ENCODE assay signal across 25 cellular contexts in genomic region chr3:136954246-136954645, GRCh38. TPM values are rescaled to one million over a fixed set of nuclear protein-coding genes. Genes with fewer than 3 reads are reported as not detected.
DNase-seq lines count a peak whose midpoint lies in the region; ATAC-seq, FAIRE-seq and TF ChIP-seq lines count a peak whose summit lies in the region.
"Had no signal": no experiment of that assay in that cellular context is flagged by ENCODE, and none has a peak within 500 bp of the region (broad histone marks: within the 10 kb centered on the region; RNA-seq: fewer than 3 reads in every experiment).

No MANE protein-coding gene starts in this region.

- in situ Hi-C loops in IMR-90 (cut with MboI; ENCODE audit: low sequenced_read_pairs): no loop called here
- in situ Hi-C loops in K562 (cut with MboI): no loop called here

- TF ChIP-seq RAD21 in IMR-90 (IDR thresholded peaks at IDR 0.05; ENCODE audit: low read length): no peak
- TF ChIP-seq RAD21 in K562 (CRISPR knock-in tag; conservative IDR thresholded peaks at IDR 0.05 in 1 of 2, IDR thresholded peaks at IDR 0.05 in 1 of 2): no peak

- H2AK9ac ChIP-seq in IMR-90 (replicated peaks; ENCODE audit: low read depth, low read length, poor library complexity): no peak overlapping the region

- H3K56ac ChIP-seq in IMR-90 (ENCODE audit: extremely low read depth, insufficient read depth, low read length): no peak overlapping the region

- peak overlapping the region; percentile 84 for H2BK5ac ChIP-seq in IMR-90 (ENCODE audit: low read depth, low read length, poor library complexity, severe bottlenecking)

- no peaks in the 10 kb centered on the region for H3K79me2 ChIP-seq in K562 (ENCODE audit: control insufficient read depth, insufficient read depth, low read length)

- H4K8ac ChIP-seq in IMR-90 (ENCODE audit: low read depth in 2 of 2, low read length in 2 of 2): peak overlapping the region; percentile 6 to 22; a peak in 3 of 4 replicates

- peak overlapping the region; percentile 86; the same call in 1 of the 3 replicates for H2BK15ac ChIP-seq in IMR-90 (ENCODE audit: low read depth, low read length)

- dilution Hi-C loops in IMR-90 (cut with HindIII; ENCODE audit: low sequenced_read_pairs, unreplicated experiment): no loop called here

- H2BK20ac ChIP-seq in IMR-90 (ENCODE audit: low read depth, low read length): peak overlapping the region; percentile 65

- no peak for ATAC-seq in IMR-90 (ENCODE audit: low read depth)
- no peak for ATAC-seq in K562
- no peak for ATAC-seq in HG02798 (IDR thresholded peaks at IDR 0.05; ENCODE audit: poor library complexity, unreplicated experiment)
- ATAC-seq: activated T-cell treated with anti-CD3 and anti-CD28 coated beads, Interleukin-2, amount 50 U/mL, for 72 hours; left ventricle myocardium superior; natural killer cell; PC-3 had no signal

- H2AK5ac ChIP-seq in IMR-90 (ENCODE audit: low read depth, low read length): peak overlapping the region; percentile 27; the same call in 1 of the 2 replicates

- H3K4me3 ChIP-seq in IMR-90 (ENCODE audit: insufficient read depth, low read depth, low read length) (no peak overlapping the region), K562 (no peak overlapping the region)
- H3K4me3 ChIP-seq: adrenal gland, skin epidermis, vagina had no signal

- no peak overlapping the region for H4K91ac ChIP-seq in IMR-90 (ENCODE audit: insufficient read depth, low read depth, low read length)

- no peak for TF ChIP-seq POLR2A in IMR-90 (IDR thresholded peaks at IDR 0.05; ENCODE audit: low read depth, low read length)
- no peak for TF ChIP-seq POLR2A in K562 (conservative IDR thresholded peaks at IDR 0.05)

- H3K4me1 ChIP-seq in IMR-90 (ENCODE audit: control insufficient read depth, insufficient read depth, low read length) (peaks cover 24% of the 10 kb centered on the region), K562 (replicated peaks in 1 of 2; ENCODE audit: control insufficient read depth in 2 of 2, insufficient read depth in 2 of 2, low read length in 2 of 2) (peaks cover 0 to 17% of the 10 kb centered on the region in 2 experiments; a peak in 3 of 5 replicates)

- FAIRE-seq in K562 (lab: Jason Lieb, UNC): no peak
- FAIRE-seq: GM18507 had no signal

- DNase-seq in AML-193 (lab: John Stamatoyannopoulos, UW) (peak; percentile 67), IMR-90 (no peak), K562 (ENCODE audit: extremely low read depth in 1 of 4, low spot score in 3 of 4) (no peak), iris pigment epithelial cell (ENCODE audit: low read depth) (peak; percentile 61), DMS153 treated with DMSO at 0.1 percent for 48 hours (lab: John Stamatoyannopoulos, UW; ENCODE audit: unreplicated experiment) (no peak), LoVo (ENCODE audit: low spot score) (no peak), GF-D8 (lab: John Stamatoyannopoulos, UW) (no peak)
- DNase-seq: activated CD4-positive, CD25-positive, alpha-beta regulatory T cell; activated naive CD4-positive, alpha-beta T cell; activated T-cell treated with anti-CD3 and anti-CD28 coated beads, Interleukin-2, amount 50 U/mL, for 72 hours; cortex of kidney; DMS79; islet precursor cell; Karpas-422; left ventricle myocardium superior; natural killer cell; NCI-H510A; PC-3; SHP77 treated with DMSO at 0.1 percent for 48 hours; SW 1271 had no signal

- no CpG with 5 or more reads among the region's 2 CpGs for WGBS in IMR-90 (ENCODE audit: extremely low coverage in 2 of 2, insufficient read length in 1 of 2), 2 experiments
- 100% methylated on average over 2 of the region's 2 CpGs for WGBS in K562 (ENCODE audit: insufficient coverage, low coverage, missing lambda C conversion rate)

- intact Hi-C loops in IMR-90 (cut with micrococcal nuclease): no loop called here
- intact Hi-C loops in K562 (cut with micrococcal nuclease): no loop called here

- TF ChIP-seq CTCF in IMR-90 (conservative IDR thresholded peaks at IDR 0.05; ENCODE audit: low read depth, low read length) (no peak), K562 (IDR thresholded peaks at IDR 0.05 in 2 of 3, conservative IDR thresholded peaks at IDR 0.05 in 1 of 3; ENCODE audit: insufficient read depth in 2 of 3, low read depth in 1 of 3, low read length in 3 of 3) (no peak)

- H3K27me3 ChIP-seq in IMR-90 (ENCODE audit: control insufficient read depth, insufficient read depth, low read length) (no peaks in the 10 kb centered on the region), K562 (ENCODE audit: control insufficient read depth in 2 of 2, insufficient read depth in 2 of 2, low read length in 2 of 2) (no peaks in the 10 kb centered on the region)
- H3K27me3 ChIP-seq: adrenal gland, vagina had no signal

- peak overlapping the region; percentile 86 for H3K4ac ChIP-seq in IMR-90 (ENCODE audit: low read depth, low read length)

- no peaks in the 10 kb centered on the region for H3K9me3 ChIP-seq in IMR-90 (ENCODE audit: control insufficient read depth, insufficient read depth, low read length)
- H3K9me3 ChIP-seq in K562 (replicated peaks; ENCODE audit: control insufficient read depth, insufficient read depth, low read depth, low read length): no peaks in the 10 kb centered on the region
- H3K9me3 ChIP-seq: adrenal gland, vagina had no signal

- CTCF ChIA-PET in IMR-90 (lab: Yijun Ruan, JAX) (no interaction called here), K562 (lab: Yijun Ruan, JAX; ENCODE audit: low intra/inter-chr PET ratio) (no interaction called here)

- peak overlapping the region; percentile 32; the same call in 1 of the 2 replicates for H3K27ac ChIP-seq in IMR-90 (ENCODE audit: insufficient read depth, low read length)
- H3K27ac ChIP-seq in K562 (ENCODE audit: extremely low read depth, low read depth, low read length): no peak overlapping the region
- H3K27ac ChIP-seq: adrenal gland, vagina had no signal

- H3K9ac ChIP-seq in IMR-90 (ENCODE audit: low read depth, low read length) (no peak overlapping the region), K562 (ENCODE audit: insufficient read depth in 1 of 2, low read depth in 2 of 2, low read length in 2 of 2) (no peak overlapping the region)

- H3K79me1 ChIP-seq in IMR-90 (ENCODE audit: low read depth in 1 of 2, low read length in 2 of 2): peaks cover 5 to 27% of the 10 kb centered on the region in 2 experiments

- no peaks in the 10 kb centered on the region for H4K20me1 ChIP-seq in IMR-90 (ENCODE audit: insufficient read depth, low read length)
- no peaks in the 10 kb centered on the region for H4K20me1 ChIP-seq in K562 (replicated peaks; ENCODE audit: control insufficient read depth, insufficient read depth, low read length)

- POLR2A ChIA-PET in IMR-90 (lab: Charles Lee; ENCODE audit: unreplicated experiment) (no interaction called here), K562 (lab: Yijun Ruan, JAX) (no interaction called here)

- H3K18ac ChIP-seq in IMR-90 (ENCODE audit: low read depth, low read length): peak overlapping the region; percentile 92; the same call in 1 of the 2 replicates

- H3K9me1 ChIP-seq in IMR-90 (ENCODE audit: insufficient read depth, low read length) (peaks cover 13% of the 10 kb centered on the region), K562 (ENCODE audit: control insufficient read depth, insufficient read depth, low read length) (no peaks in the 10 kb centered on the region)

- peak overlapping the region; percentile 26 for H4K5ac ChIP-seq in IMR-90 (ENCODE audit: low read depth, low read length)

- BruUV-seq in IMR-90 (replicated peaks; lab: Mats Ljungman, UMichigan) (no TSS peak), K562 (replicated peaks; lab: Mats Ljungman, UMichigan) (no TSS peak)

- no peak overlapping the region for H3K23ac ChIP-seq in IMR-90 (ENCODE audit: low read depth, low read length)

- H2BK120ac ChIP-seq in IMR-90 (ENCODE audit: low read depth, low read length): peak overlapping the region; percentile 54; the same call in 1 of the 2 replicates

- TF ChIP-seq EP300 in K562 (IDR thresholded peaks at IDR 0.05; ENCODE audit: low read length): no peak

- H3K36me3 ChIP-seq in IMR-90 (ENCODE audit: control insufficient read depth, insufficient read depth, low read length) (no peaks in the 10 kb centered on the region), K562 (ENCODE audit: control insufficient read depth, insufficient read depth, low read length) (no peaks in the 10 kb centered on the region)
- H3K36me3 ChIP-seq: adrenal gland, vagina had no signal

- H2AFZ ChIP-seq in IMR-90 (replicated peaks; ENCODE audit: low read length, poor library complexity): no peak overlapping the region
- no peak overlapping the region for H2AFZ ChIP-seq in K562 (ENCODE audit: low read depth, low read length)

- H3K4me2 ChIP-seq in IMR-90 (ENCODE audit: low read depth, low read length) (no peak overlapping the region; the same call in 1 of the 2 replicates), K562 (ENCODE audit: insufficient read depth, low read length) (no peak overlapping the region)

- no peak overlapping the region; the same call in 1 of the 2 replicates for H3K14ac ChIP-seq in IMR-90 (replicated peaks; ENCODE audit: low read depth, low read length)

TF ChIP-seq in IMR-90, 13 proteins besides CTCF, POLR2A, EP300 and RAD21 (continues in another document):
- TF ChIP-seq FOS (IDR thresholded peaks at IDR 0.05; ENCODE audit: low read depth, low read length) (no peak), CHD1 (IDR thresholded peaks at IDR 0.05; ENCODE audit: low read depth, low read length) (no peak)

TF ChIP-seq in K562, 482 proteins besides CTCF, POLR2A, EP300 and RAD21 (continues in another document):
- TF ChIP-seq PHB (CRISPR knock-in tag; IDR thresholded peaks at IDR 0.05): no peak

RNA-seq across cellular contexts. Expression of gene IL20RB, which starts 3.5 kb away (rescaled TPM):
- 0.56 and 0.72 TPM in 2 replicates for total RNA-seq in IMR-90 (2012; rRNA removed)
- 0.72 and 0.97 TPM in 2 replicates for polyA plus RNA-seq in IMR-90 (2012; rRNA removed)
- polyA plus RNA-seq in IMR-90 (2012; cell fraction: cytosol; rRNA removed): 0.38 and 0.62 TPM in 2 replicates
- polyA plus RNA-seq in IMR-90 (2012; cell fraction: nucleus; rRNA removed; ENCODE audit: low replicate concordance): 1.1 and 3.3 TPM in 2 replicates
- 5.0 and 5.9 TPM in 2 replicates for total RNA-seq in K562 (2011; cell fraction: chromatin; rRNA removed; ENCODE audit: low replicate concordance)
- total RNA-seq in K562 (2011; cell fraction: nucleolus; rRNA removed): 1.0 and 2.1 TPM in 2 replicates
- 3.4 and 5.1 TPM in 2 replicates for total RNA-seq in K562 (2011; cell fraction: nucleoplasm; rRNA removed)
- total RNA-seq in K562 (2014; rRNA removed): 6.1 and 6.5 TPM in 2 replicates
- total RNA-seq in K562 (2014; rRNA removed; fragmentation: Illumina TruSeq; extraction: Trizol): 6.9 and 7.1 TPM in 2 replicates
- 1.9 and 2.2 TPM in 2 replicates for total RNA-seq in K562 (2015; rRNA removed; fragmentation: Illumina TruSeq; extraction: Trizol)
- 4.6 and 5.3 TPM in 2 replicates for total RNA-seq in K562 (2021)
- 0.66 and 0.77 TPM in 2 replicates for polyA plus RNA-seq in K562 (2011; rRNA removed)
- polyA plus RNA-seq in K562 (2011; cell fraction: cytosol; rRNA removed): 0.40 and 0.67 TPM in 2 replicates
- 1.3 and 1.6 TPM in 2 replicates for polyA plus RNA-seq in K562 (2011; cell fraction: nucleus; rRNA removed)
- polyA plus RNA-seq in K562 (2012): 3.5 and 71.6 TPM in 2 replicates
- polyA plus RNA-seq in K562 (2014; fragmentation: Illumina TruSeq; extraction: Trizol): 7.4 and 8.6 TPM in 2 replicates
- 1 to 10 TPM; 4.8 to 9.9 TPM for polyA plus RNA-seq in K562 (2014; fragmentation: Nextera tagmentation; extraction: Ambion mirVana)
- 6.4 and 7.8 TPM in 2 replicates for polyA plus RNA-seq in K562 (2014; rRNA removed)
- 1.2 and 1.3 TPM in 2 replicates for polyA minus RNA-seq in K562 (2011; rRNA and poly(A)+ RNA removed)
- 0.57 and 2.9 TPM in 2 replicates for polyA minus RNA-seq in K562 (2011; cell fraction: cytosol; rRNA and poly(A)+ RNA removed)
- 1.3 and 1.4 TPM in 2 replicates for polyA minus RNA-seq in K562 (2011; cell fraction: nucleus; rRNA and poly(A)+ RNA removed)

Comparison
In these comparisons a context has a peak if more than half of its experiments do, and no peak if none do; other contexts are left out.
1. DNase-seq: peak in AML-193 (2 of 2) and iris pigment epithelial cell (single experiment); none in IMR-90 (single experiment), K562 (0 of 4), DMS153 treated with DMSO at 0.1 percent for 48 hours (single experiment), LoVo (single experiment) and GF-D8 (single experiment).